18 cellular contexts compared by ENCODE assay signal in genomic region chr22:41096391-41096790, GRCh38. TPM values are rescaled to one million over a fixed set of nuclear protein-coding genes. Genes with fewer than 3 reads are reported as not detected.
DNase-seq lines count a peak whose midpoint lies in the region; ATAC-seq, FAIRE-seq and TF ChIP-seq lines count a peak whose summit lies in the region.
"Had no signal": no experiment of that assay in that cellular context is flagged by ENCODE, and none has a peak within 500 bp of the region (broad histone marks: within the 10 kb centered on the region; RNA-seq: fewer than 3 reads in every experiment).

No MANE protein-coding gene starts in this region.

- no peak for DNase-seq in CD4-positive, alpha-beta T cell
- DNase-seq in adipocyte (ENCODE audit: low read depth) (no peak), GM19240 (ENCODE audit: insufficient read length, low spot score) (no peak), pons (ENCODE audit: low spot score) (no peak), GM12892 (ENCODE audit: insufficient read length) (no peak)
- no peak for DNase-seq in natural killer cell treated with Interleukin-12 subunit alpha and Interleukin-12 subunit beta and Interleukin-15 and Interleukin-18, amount 100 ng/mL, for 72 hours (ENCODE audit: low spot score)
- DNase-seq: activated CD4-positive, CD25-positive, alpha-beta regulatory T cell; adrenal gland; Caco-2; hypothalamus; mucosa of descending colon; NCI-H2227 treated with DMSO at 0.1 percent for 48 hours; RPMI8226; spleen; stimulated activated CD8-positive, alpha-beta memory T cell treated with anti-CD3 and anti-CD28 coated beads, Interleukin-4, amount 100 ng/mL, for 48 hours had no signal

- 95% methylated on average over 3 of the region's 3 CpGs for WGBS in HUES64

- POLR2A ChIA-PET in CD4-positive, alpha-beta T cell (lab: Charles Lee): interaction anchor here (0.5 to 2.2 kb wide), 8 partner anchors 13 to 174 kb away, joined by 3 to 12 read pairs (median 4); partner anchors contain the start of gene RBX1

- H3K36me3 Mint-ChIP-seq in CD4-positive, alpha-beta T cell (ENCODE audit: low read depth): peaks cover 54% of the 10 kb centered on the region
- H3K36me3 Mint-ChIP-seq in natural killer cell treated with Interleukin-12 subunit alpha and Interleukin-12 subunit beta and Interleukin-15 and Interleukin-18, amount 100 ng/mL, for 72 hours: peaks cover 19% of the 10 kb centered on the region

- H3K4me3 ChIP-seq in HUES64 (ENCODE audit: low read length) (peak overlapping the region; percentile 82; the same call in 1 of the 2 replicates), adipocyte (ENCODE audit: low read length) (peak overlapping the region; percentile 62)
- H3K4me3 ChIP-seq: mucosa of descending colon had no signal

- H3K36me3 ChIP-seq in HUES64 (ENCODE audit: insufficient read depth, low read length) (peaks cover 23% of the 10 kb centered on the region), adipocyte (ENCODE audit: control insufficient read depth, insufficient read depth, low read length, severe bottlenecking) (no peaks in the 10 kb centered on the region)
- H3K36me3 ChIP-seq: adrenal gland had no signal

- no peak overlapping the region for H3K27ac ChIP-seq in CD4-positive, alpha-beta T cell (ENCODE audit: low read depth, low read length)
- no peak overlapping the region for H3K27ac ChIP-seq in HUES64 (ENCODE audit: low read depth, low read length)

- intact Hi-C loops in CD4-positive, alpha-beta T cell (cut with DNase I, micrococcal nuclease): no loop called here

- H3K27me3 Mint-ChIP-seq in CD4-positive, alpha-beta T cell: no peaks in the 10 kb centered on the region
- no peaks in the 10 kb centered on the region for H3K27me3 Mint-ChIP-seq in natural killer cell treated with Interleukin-12 subunit alpha and Interleukin-12 subunit beta and Interleukin-15 and Interleukin-18, amount 100 ng/mL, for 72 hours

- CTCF ChIA-PET in CD4-positive, alpha-beta T cell (lab: Charles Lee): interaction anchor here (0.7 to 1.2 kb wide), 2 partner anchors 122 to 174 kb away, joined by 3 to 6 read pairs; no protein-coding TSS in a partner anchor

- peak overlapping the region; percentile 100 for H3K4me3 Mint-ChIP-seq in CD4-positive, alpha-beta T cell
- H3K4me3 Mint-ChIP-seq in natural killer cell treated with Interleukin-12 subunit alpha and Interleukin-12 subunit beta and Interleukin-15 and Interleukin-18, amount 100 ng/mL, for 72 hours: peak overlapping the region; percentile 45

- FAIRE-seq in GM12892 (lab: Jason Lieb, UNC): no peak

- TF ChIP-seq POLR2A in GM12892 (IDR thresholded peaks at IDR 0.05; ENCODE audit: low read depth, low read length): no peak

- no peaks in the 10 kb centered on the region for H3K27me3 ChIP-seq in CD4-positive, alpha-beta T cell (ENCODE audit: control insufficient read depth, insufficient read depth, low read length)
- no peaks in the 10 kb centered on the region for H3K27me3 ChIP-seq in HUES64 (ENCODE audit: insufficient read depth, low read length)
- H3K27me3 ChIP-seq in adipocyte (replicated peaks; ENCODE audit: control insufficient read depth, insufficient read depth, low read length): no peaks in the 10 kb centered on the region
- H3K27me3 ChIP-seq: adrenal gland, spleen had no signal

- H3K9me3 Mint-ChIP-seq in CD4-positive, alpha-beta T cell: no peaks in the 10 kb centered on the region
- no peaks in the 10 kb centered on the region for H3K9me3 Mint-ChIP-seq in natural killer cell treated with Interleukin-12 subunit alpha and Interleukin-12 subunit beta and Interleukin-15 and Interleukin-18, amount 100 ng/mL, for 72 hours

- no peak for ATAC-seq in CD4-positive, alpha-beta T cell (ENCODE audit: poor library complexity)
- ATAC-seq in natural killer cell treated with Interleukin-12 subunit alpha and Interleukin-12 subunit beta and Interleukin-15 and Interleukin-18, amount 100 ng/mL, for 72 hours: no peak
- ATAC-seq in GM21576 (IDR thresholded peaks at IDR 0.05; ENCODE audit: unreplicated experiment): no peak
- ATAC-seq: HCT116, mucosa of descending colon had no signal

- H3K4me1 Mint-ChIP-seq in CD4-positive, alpha-beta T cell (ENCODE audit: low read depth): peaks cover 69% of the 10 kb centered on the region
- H3K4me1 Mint-ChIP-seq in natural killer cell treated with Interleukin-12 subunit alpha and Interleukin-12 subunit beta and Interleukin-15 and Interleukin-18, amount 100 ng/mL, for 72 hours (ENCODE audit: low read depth in 2 of 2): peaks cover 50 to 57% of the 10 kb centered on the region in 2 donors

- no peak overlapping the region for H3K9ac ChIP-seq in HUES64 (ENCODE audit: low read depth, low read length)
- H3K9ac ChIP-seq in adipocyte (ENCODE audit: low read length): no peak overlapping the region

- H3K9me3 ChIP-seq in CD4-positive, alpha-beta T cell (ENCODE audit: control insufficient read depth, low read length): no peaks in the 10 kb centered on the region
- H3K9me3 ChIP-seq in HUES64 (ENCODE audit: insufficient read depth, low read depth, low read length): no peaks in the 10 kb centered on the region
- H3K9me3 ChIP-seq in adipocyte (ENCODE audit: control insufficient read depth, low read length): no peaks in the 10 kb centered on the region
- H3K9me3 ChIP-seq: adrenal gland, Caco-2, mucosa of descending colon, spleen had no signal

- peaks cover 11% of the 10 kb centered on the region; the same call in 1 of the 2 replicates for H3K4me1 ChIP-seq in HUES64 (ENCODE audit: insufficient read depth, low read length)
- peaks cover 34% of the 10 kb centered on the region for H3K4me1 ChIP-seq in adipocyte (ENCODE audit: control insufficient read depth, insufficient read depth, low read length)
- H3K4me1 ChIP-seq: Caco-2 had no signal

- TF ChIP-seq CTCF in CD4-positive, alpha-beta T cell (IDR thresholded peaks at IDR 0.05): no peak

- H3K27ac Mint-ChIP-seq in CD4-positive, alpha-beta T cell: peak overlapping the region; percentile 75
- peak overlapping the region in 1 of 2 donors; percentile 51 for H3K27ac Mint-ChIP-seq in natural killer cell treated with Interleukin-12 subunit alpha and Interleukin-12 subunit beta and Interleukin-15 and Interleukin-18, amount 100 ng/mL, for 72 hours

RNA-seq across cellular contexts. Expression of gene EP300, which starts 4.0 kb away (rescaled TPM):
- 100 to 1,000 TPM; 126 to 134 TPM for total RNA-seq in CD4-positive, alpha-beta T cell
- 45.3 TPM for polyA plus RNA-seq in HUES64 (2013, experiment 1 of 2)
- 41.3 TPM for polyA plus RNA-seq in HUES64 (2013, experiment 2 of 2)
- total RNA-seq in natural killer cell treated with Interleukin-12 subunit alpha and Interleukin-12 subunit beta and Interleukin-15 and Interleukin-18, amount 100 ng/mL, for 72 hours: 100 to 1,000 TPM in 1 of 2 donors, 10 to 100 TPM in 1; 92.0 to 106 TPM
- 24.6 TPM for polyA plus RNA-seq in GM12892 (2012; ENCODE audit: missing spikeins)
